1 cellular context compared by ENCODE assay signal in the genomic region with DNA sequence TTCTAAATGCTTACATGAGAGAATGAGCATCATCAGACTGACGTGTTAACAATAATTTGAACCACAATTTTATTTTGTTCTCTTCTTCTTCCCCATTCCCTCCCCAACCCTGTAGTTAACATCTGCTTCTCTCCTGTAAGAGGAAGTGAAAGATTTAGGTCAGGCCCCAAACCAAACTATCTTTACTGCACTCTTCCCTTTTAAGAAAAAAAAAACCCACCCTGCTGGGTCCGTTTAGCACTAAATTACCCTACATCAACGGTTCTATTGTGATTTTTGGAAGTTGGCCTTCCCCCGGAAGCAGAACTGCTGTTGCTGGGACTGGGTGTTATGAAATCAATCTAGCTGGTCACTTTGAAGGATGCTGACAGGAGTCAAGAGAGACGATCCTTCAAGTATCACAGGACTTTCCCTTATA.
TF ChIP-seq lines count a peak whose summit lies in the region.

No MANE protein-coding gene starts in this region.

TF ChIP-seq in HepG2, 621 proteins besides CTCF, POLR2A, EP300 and RAD21:
- TF ChIP-seq, protein P1, sequence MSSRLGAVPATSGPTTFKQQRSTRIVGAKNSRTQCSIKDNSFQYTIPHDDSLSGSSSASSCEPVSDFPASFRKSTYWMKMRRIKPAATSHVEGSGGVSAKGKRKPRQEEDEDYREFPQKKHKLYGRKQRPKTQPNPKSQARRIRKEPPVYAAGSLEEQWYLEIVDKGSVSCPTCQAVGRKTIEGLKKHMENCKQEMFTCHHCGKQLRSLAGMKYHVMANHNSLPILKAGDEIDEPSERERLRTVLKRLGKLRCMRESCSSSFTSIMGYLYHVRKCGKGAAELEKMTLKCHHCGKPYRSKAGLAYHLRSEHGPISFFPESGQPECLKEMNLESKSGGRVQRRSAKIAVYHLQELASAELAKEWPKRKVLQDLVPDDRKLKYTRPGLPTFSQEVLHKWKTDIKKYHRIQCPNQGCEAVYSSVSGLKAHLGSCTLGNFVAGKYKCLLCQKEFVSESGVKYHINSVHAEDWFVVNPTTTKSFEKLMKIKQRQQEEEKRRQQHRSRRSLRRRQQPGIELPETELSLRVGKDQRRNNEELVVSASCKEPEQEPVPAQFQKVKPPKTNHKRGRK (CRISPR knock-in tag; IDR thresholded peaks at IDR 0.05): no peak
- TF ChIP-seq ZSCAN20 (CRISPR knock-in tag; IDR thresholded peaks at IDR 0.05; ENCODE audit: borderline replicate concordance) (no peak), ZNF292 (CRISPR knock-in tag; IDR thresholded peaks at IDR 0.05; ENCODE audit: borderline replicate concordance, low read depth) (no peak), HHEX (CRISPR knock-in tag; IDR thresholded peaks at IDR 0.05) (no peak), KLF11 (CRISPR knock-in tag; IDR thresholded peaks at IDR 0.05) (no peak), GLI4 (CRISPR knock-in tag; IDR thresholded peaks at IDR 0.05; ENCODE audit: borderline replicate concordance) (no peak), MTA3 (CRISPR knock-in tag; IDR thresholded peaks at IDR 0.05) (no peak), ZNF44 (CRISPR knock-in tag; IDR thresholded peaks at IDR 0.05) (no peak), ATAD3A (CRISPR knock-in tag; IDR thresholded peaks at IDR 0.05) (no peak), HNRNPL (IDR thresholded peaks at IDR 0.05; ENCODE audit: low read depth, low read length) (no peak), BRCA1 (CRISPR knock-in tag; IDR thresholded peaks at IDR 0.05) (no peak)
- TF ChIP-seq, protein P2, sequence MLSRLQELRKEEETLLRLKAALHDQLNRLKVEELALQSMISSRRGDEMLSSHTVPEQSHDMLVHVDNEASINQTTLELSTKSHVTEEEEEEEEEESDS (CRISPR knock-in tag; IDR thresholded peaks at IDR 0.05; ENCODE audit: borderline replicate concordance): no peak
- TF ChIP-seq, protein P3, sequence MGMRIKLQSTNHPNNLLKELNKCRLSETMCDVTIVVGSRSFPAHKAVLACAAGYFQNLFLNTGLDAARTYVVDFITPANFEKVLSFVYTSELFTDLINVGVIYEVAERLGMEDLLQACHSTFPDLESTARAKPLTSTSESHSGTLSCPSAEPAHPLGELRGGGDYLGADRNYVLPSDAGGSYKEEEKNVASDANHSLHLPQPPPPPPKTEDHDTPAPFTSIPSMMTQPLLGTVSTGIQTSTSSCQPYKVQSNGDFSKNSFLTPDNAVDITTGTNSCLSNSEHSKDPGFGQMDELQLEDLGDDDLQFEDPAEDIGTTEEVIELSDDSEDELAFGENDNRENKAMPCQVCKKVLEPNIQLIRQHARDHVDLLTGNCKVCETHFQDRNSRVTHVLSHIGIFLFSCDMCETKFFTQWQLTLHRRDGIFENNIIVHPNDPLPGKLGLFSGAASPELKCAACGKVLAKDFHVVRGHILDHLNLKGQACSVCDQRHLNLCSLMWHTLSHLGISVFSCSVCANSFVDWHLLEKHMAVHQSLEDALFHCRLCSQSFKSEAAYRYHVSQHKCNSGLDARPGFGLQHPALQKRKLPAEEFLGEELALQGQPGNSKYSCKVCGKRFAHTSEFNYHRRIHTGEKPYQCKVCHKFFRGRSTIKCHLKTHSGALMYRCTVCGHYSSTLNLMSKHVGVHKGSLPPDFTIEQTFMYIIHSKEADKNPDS (CRISPR knock-in tag; IDR thresholded peaks at IDR 0.05): no peak
TF ChIP-seq in HepG2: peak in this region for 0.
